In the genomic region with DNA sequence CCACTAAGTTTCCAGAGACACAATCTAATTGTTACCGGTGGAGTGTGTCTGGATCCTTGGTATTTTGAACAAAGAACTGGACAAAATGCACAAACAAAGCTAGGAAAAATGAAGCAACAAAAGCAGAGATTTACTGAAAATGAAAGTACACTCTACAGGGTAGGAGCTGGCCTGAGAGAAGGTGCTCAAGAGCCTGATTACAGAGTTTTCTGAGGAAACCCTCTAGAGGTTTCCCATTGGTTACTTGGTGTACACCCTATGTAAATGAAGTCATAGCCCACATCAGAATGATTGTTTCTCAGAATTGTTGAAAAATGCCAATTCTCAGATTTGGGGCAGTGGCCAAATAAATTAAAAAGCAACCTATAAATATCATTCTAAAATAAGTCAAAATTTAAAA, we compare ENCODE assay signal across 27 cellular contexts.
"Had no signal": no experiment of that assay in that cellular context is flagged by ENCODE, and none has a peak within 500 bp of the region (broad histone marks: within the 10 kb centered on the region; RNA-seq: fewer than 3 reads in every experiment).

No MANE protein-coding gene starts in this region.

- H3K4me3 ChIP-seq: breast epithelium, colonic mucosa, MG63 had no signal

- ATAC-seq: activated CD8-positive, alpha-beta T cell treated with anti-CD3 and anti-CD28 coated beads, Interleukin-2, amount 10 ng/mL, durations not matched to agents 7 days and 5 days; Right ventricle myocardium inferior; T-helper 17 cell; WTC11 had no signal

- H3K9me3 ChIP-seq: breast epithelium, colonic mucosa, MG63 had no signal

- H3K27ac ChIP-seq: breast epithelium, colonic mucosa had no signal

- H3K36me3 ChIP-seq: breast epithelium, colonic mucosa, MG63 had no signal

- H3K4me1 ChIP-seq: breast epithelium, colonic mucosa had no signal

- DNase-seq: activated CD4-positive, alpha-beta T cell treated with anti-CD3 and anti-CD28 coated beads for 48 hours; activated CD4-positive, alpha-beta T cell treated with anti-CD3 and anti-CD28 coated beads, Interleukin-2, amount 50 U/mL, for 4 hours; activated CD4-positive, CD25-positive, alpha-beta regulatory T cell treated with anti-CD3 and anti-CD28 coated beads, Interleukin-2, amount 50 U/mL, for 72 hours; activated CD8-positive, alpha-beta memory T cell treated with anti-CD3 and anti-CD28 coated beads, Interleukin-2, amount 50 U/mL, for 48 hours; activated CD8-positive, alpha-beta T cell treated with anti-CD3 and anti-CD28 coated beads, Interleukin-2, amount 10 ng/mL, durations not matched to agents 7 days and 5 days; activated effector memory CD4-positive, alpha-beta T cell treated with Interleukin-2 at 50 U/mL for 16 hours; activated naive CD4-positive, alpha-beta T cell; activated T-cell treated with anti-CD3 and anti-CD28 coated beads, Interleukin-2, amount 50 U/mL, for 1 hour; aorta; caudate nucleus; colonic mucosa; KBM-7; MG63; NCI-H1105; NCI-H1436; NCI-H1694 treated with DMSO at 0.1 percent for 48 hours; NCI-H2029 treated with DMSO at 0.1 percent for 48 hours; NCI-H2171 treated with DMSO at 0.1 percent for 48 hours; NCI-H226; NCI-H526 treated with DMSO at 0.1 percent for 48 hours; NCI-H82; NK-92 treated with Interleukin-12 subunit alpha and Interleukin-12 subunit beta, amount 100 ng/mL, for 24 hours; T-helper 17 cell; T-helper 9 cell had no signal

- H3K27me3 ChIP-seq: breast epithelium, colonic mucosa, MG63 had no signal
